Comparison of ENCODE assay signal across 19 cellular contexts in genomic region chr2:47232738-47233415, GRCh38. TPM values are rescaled to one million over a fixed set of nuclear protein-coding genes. Genes with fewer than 3 reads are reported as not detected.
DNase-seq lines count a peak whose midpoint lies in the region; ATAC-seq and TF ChIP-seq lines count a peak whose summit lies in the region.
"Had no signal": no experiment of that assay in that cellular context is flagged by ENCODE, and none has a peak within 500 bp of the region (broad histone marks: within the 10 kb centered on the region; RNA-seq: fewer than 3 reads in every experiment).

No MANE protein-coding gene starts in this region.

- in situ Hi-C loops in KBM-7 (cut with MboI; ENCODE audit: low pct_unique_long_range_greater_than_20kb, low sequenced_read_pairs) (no loop called here), gastrocnemius medialis (cut with MboI; ENCODE audit: low sequenced_read_pairs in 4 of 4) (no loop called here)

- no peak for TF ChIP-seq POLR2A in gastrocnemius medialis (IDR thresholded peaks at IDR 0.05)

- H3K36me3 ChIP-seq in gastrocnemius medialis = no peaks in the 10 kb centered on the region
- H3K36me3 ChIP-seq: esophagus squamous epithelium, pancreas, upper lobe of right lung had no signal

- TF ChIP-seq CTCF in gastrocnemius medialis (IDR thresholded peaks at IDR 0.05 in 4 of 5, conservative IDR thresholded peaks at IDR 0.05 in 1 of 5) = no peak

- intact Hi-C loops in gastrocnemius medialis (cut with DNase I; ENCODE audit: low total_unique reads) = no loop called here

- H3K27ac ChIP-seq in gastrocnemius medialis = no peak overlapping the region
- H3K27ac ChIP-seq: pancreas, skin epidermis, upper lobe of right lung had no signal

- DNase-seq in DMS153 treated with DMSO at 0.1 percent for 48 hours (lab: John Stamatoyannopoulos, UW; ENCODE audit: unreplicated experiment) (peak; percentile 48), NCI-H1105 (lab: John Stamatoyannopoulos, UW) (peak; percentile 33), SHP77 (lab: John Stamatoyannopoulos, UW) (peak; percentile 88 to 93), kidney glomerular epithelial cell (lab: John Stamatoyannopoulos, UW) (peak; percentile 77), KBM-7 (no peak), gastrocnemius medialis (no peak)
- DNase-seq: activated CD8-positive, alpha-beta T cell treated with anti-CD3 and anti-CD28 coated beads, Interleukin-2, amount 10 ng/mL, durations not matched to agents 7 days and 5 days; anterior cingulate cortex; C1 segment of cervical spinal cord; esophagus squamous epithelium; hippocampal formation; left colon; NCI-H1436; pancreas; SIG-M5; stimulated activated naive B cell treated with anti-CD40 and anti-IgM and Interleukin-4, amounts not matched to agents 10 μg/mL and 1 μg/mL and 100 μg/mL, for 72 hours; upper lobe of right lung had no signal

- H3K27me3 ChIP-seq in gastrocnemius medialis = no peaks in the 10 kb centered on the region
- H3K27me3 ChIP-seq: esophagus squamous epithelium, pancreas, upper lobe of right lung had no signal

- ATAC-seq in HG03097 (IDR thresholded peaks at IDR 0.05; ENCODE audit: low FRiP score, unreplicated experiment) (no peak), gastrocnemius medialis (no peak)
- ATAC-seq: activated CD8-positive, alpha-beta T cell treated with anti-CD3 and anti-CD28 coated beads, Interleukin-2, amount 10 ng/mL, durations not matched to agents 7 days and 5 days; left colon; pancreas; stimulated activated naive B cell treated with anti-CD40 and anti-IgM and Interleukin-4, amounts not matched to agents 10 μg/mL and 1 μg/mL and 100 μg/mL, for 72 hours; upper lobe of right lung had no signal

- H3K4me1 ChIP-seq in gastrocnemius medialis = no peaks in the 10 kb centered on the region
- H3K4me1 ChIP-seq: pancreas, upper lobe of right lung had no signal

- H3K9me3 ChIP-seq in gastrocnemius medialis = no peaks in the 10 kb centered on the region
- H3K9me3 ChIP-seq: esophagus squamous epithelium, pancreas, upper lobe of right lung had no signal

- H3K4me3 ChIP-seq in gastrocnemius medialis = no peak overlapping the region
- H3K4me3 ChIP-seq: esophagus squamous epithelium, pancreas, skin epidermis, upper lobe of right lung had no signal

RNA-seq across cellular contexts. Expression of gene CALM2, which starts 56.6 kb away (rescaled TPM):
- 100 to 1,000 TPM; 129 to 195 (median 149) TPM for total RNA-seq in gastrocnemius medialis

Comparison
In these comparisons a context has a peak if more than half of its experiments do, and no peak if none do; other contexts are left out.
1. DNase-seq: peak in DMS153 treated with DMSO at 0.1 percent for 48 hours (single experiment), NCI-H1105 (single experiment), SHP77 (2 of 2) and kidney glomerular epithelial cell (single experiment); none in KBM-7 (single experiment) and gastrocnemius medialis (0 of 2).